Comparison of ENCODE assay signal across 8 cellular contexts in the genomic region with DNA sequence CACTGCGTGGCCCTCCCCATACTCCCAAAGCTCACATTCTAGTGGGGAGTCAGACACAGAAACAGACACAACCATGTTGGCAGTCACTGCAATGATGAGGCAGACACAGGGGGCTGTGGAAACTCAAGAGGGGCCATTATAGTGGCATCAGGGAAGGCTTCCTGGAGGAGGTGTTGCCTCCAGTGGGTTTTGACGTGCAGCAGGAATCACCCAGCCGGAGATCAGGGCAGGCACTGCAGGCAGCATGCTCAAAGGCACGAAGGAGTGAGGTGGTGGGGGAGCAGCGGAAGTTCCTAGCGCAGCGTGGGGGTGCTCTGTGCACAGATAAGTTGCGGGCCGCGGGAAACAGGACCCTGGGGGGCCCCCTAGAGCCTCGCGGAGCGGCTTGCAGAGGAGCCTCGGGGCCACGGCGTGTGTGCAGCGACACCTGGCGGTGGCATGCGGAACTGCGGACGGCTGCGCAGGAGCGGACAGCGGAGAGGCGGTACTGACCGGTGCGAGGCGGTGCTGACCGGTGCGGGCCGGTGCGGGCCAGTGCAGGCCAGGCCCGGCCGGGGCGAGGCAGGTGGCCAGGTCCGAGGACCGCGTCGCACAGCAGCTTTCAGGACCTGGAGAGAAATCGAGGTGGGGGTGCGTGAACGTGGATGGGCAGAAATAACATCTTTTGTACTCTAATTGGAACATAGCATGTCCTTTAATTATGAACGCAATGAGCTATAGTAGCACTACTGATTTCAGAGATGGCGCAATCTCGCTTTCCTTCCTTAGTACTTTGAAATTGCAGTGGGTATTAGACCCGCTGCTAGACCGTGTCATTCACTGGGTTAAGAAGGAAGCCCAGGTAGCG.
DNase-seq lines count a peak whose midpoint lies in the region; ATAC-seq and TF ChIP-seq lines count a peak whose summit lies in the region.

No MANE protein-coding gene starts in this region.

- no peak overlapping the region for H2BK120ac ChIP-seq in trophoblast cell (ENCODE audit: insufficient read depth, low read length, poor library complexity)

- H3K4ac ChIP-seq in trophoblast cell (ENCODE audit: low read depth, low read length), result no peak overlapping the region

- H4K91ac ChIP-seq in trophoblast cell (ENCODE audit: low read depth, low read length), result no peak overlapping the region

- no peak overlapping the region for H4K12ac ChIP-seq in trophoblast cell (ENCODE audit: low read depth, low read length)

- H3K36me3 Mint-ChIP-seq in activated naive CD4-positive, alpha-beta T cell treated with anti-CD3 and anti-CD28 coated beads for 36 hours (ENCODE audit: low read depth), result no peaks in the 10 kb centered on the region
- no peaks in the 10 kb centered on the region for H3K36me3 Mint-ChIP-seq in type B pancreatic cell

- H2BK5ac ChIP-seq in trophoblast cell (ENCODE audit: low read depth, low read length, poor library complexity), result no peak overlapping the region

- H3K79me2 ChIP-seq in trophoblast cell (ENCODE audit: control insufficient read depth, insufficient read depth, low read length, poor library complexity), result no peaks in the 10 kb centered on the region

- DNase-seq in NCI-H748 (lab: John Stamatoyannopoulos, UW; ENCODE audit: unreplicated experiment) (peak; percentile 64), NCI-H748 treated with DMSO at 0.1 percent for 48 hours (lab: John Stamatoyannopoulos, UW) (no peak), glomerular visceral epithelial cell (ENCODE audit: extremely low spot score) (peak; percentile 33), trophoblast cell (peak; percentile 65 to 88), type B pancreatic cell (ENCODE audit: extremely low spot score, unreplicated experiment) (peak; percentile 94)
- peak; percentile 84 for DNase-seq in activated naive CD4-positive, alpha-beta T cell treated with anti-CD3 and anti-CD28 coated beads for 36 hours

- peaks cover 3 to 8% of the 10 kb centered on the region in 2 experiments for H3K4me1 ChIP-seq in trophoblast cell (ENCODE audit: control insufficient read depth in 1 of 2, insufficient read depth in 2 of 2, low read length in 2 of 2)

- H4K8ac ChIP-seq in trophoblast cell (ENCODE audit: low read depth, low read length), result no peak overlapping the region

- no peak overlapping the region for H3K27ac ChIP-seq in trophoblast cell (ENCODE audit: low read depth, low read length)

- H3K18ac ChIP-seq in trophoblast cell (ENCODE audit: low read length), result no peak overlapping the region

- no peaks in the 10 kb centered on the region for H3K79me1 ChIP-seq in trophoblast cell (ENCODE audit: low read length)

- peak overlapping the region; percentile 31 for H3K4me2 ChIP-seq in trophoblast cell (ENCODE audit: low read length)

- TF ChIP-seq CTCF in type B pancreatic cell (conservative IDR thresholded peaks at IDR 0.05), result peak; percentile 100

- H3K4me3 ChIP-seq in trophoblast cell (ENCODE audit: low read depth, low read length), result no peak overlapping the region

- H3K9me3 Mint-ChIP-seq in activated naive CD4-positive, alpha-beta T cell treated with anti-CD3 and anti-CD28 coated beads for 36 hours, result no peaks in the 10 kb centered on the region
- H3K9me3 Mint-ChIP-seq in type B pancreatic cell, result no peaks in the 10 kb centered on the region

- H3K23ac ChIP-seq in trophoblast cell (ENCODE audit: low read length), result no peak overlapping the region

- no peak overlapping the region for H2BK12ac ChIP-seq in trophoblast cell (ENCODE audit: low read length)

- no peak overlapping the region for H3K9ac ChIP-seq in trophoblast cell (ENCODE audit: low read length)

- no peak overlapping the region for H2AK5ac ChIP-seq in trophoblast cell (ENCODE audit: low read length)

- WGBS in trophoblast cell (ENCODE audit: extremely low coverage, insufficient coverage, insufficient read length), result no CpG with 5 or more reads among the region's 48 CpGs

- H3K27me3 Mint-ChIP-seq in activated naive CD4-positive, alpha-beta T cell treated with anti-CD3 and anti-CD28 coated beads for 36 hours (ENCODE audit: low read depth), result peaks cover 14% of the 10 kb centered on the region
- H3K27me3 Mint-ChIP-seq in type B pancreatic cell, result peaks cover 18% of the 10 kb centered on the region

- H3K4me1 Mint-ChIP-seq in activated naive CD4-positive, alpha-beta T cell treated with anti-CD3 and anti-CD28 coated beads for 36 hours (ENCODE audit: low read depth), result peaks cover 26% of the 10 kb centered on the region
- H3K4me1 Mint-ChIP-seq in type B pancreatic cell (ENCODE audit: unreplicated experiment), result peaks cover 38% of the 10 kb centered on the region

- H3K36me3 ChIP-seq in trophoblast cell (ENCODE audit: control insufficient read depth in 1 of 2, insufficient read depth in 2 of 2, low read length in 2 of 2), result no peaks in the 10 kb centered on the region

- CTCF ChIA-PET in activated naive CD4-positive, alpha-beta T cell treated with anti-CD3 and anti-CD28 coated beads for 36 hours (lab: Charles Lee), result interaction anchor here (0.6 to 15.5 kb wide), 19 partner anchors 7 to 568 kb away, joined by 3 to 459 read pairs (median 3); a partner anchor contains a TSS

- peaks cover 6% of the 10 kb centered on the region for H3K27me3 ChIP-seq in trophoblast cell (ENCODE audit: insufficient read depth, low read length)

- peak; percentile 72 for ATAC-seq in HG03460 (IDR thresholded peaks at IDR 0.05; ENCODE audit: unreplicated experiment)
- ATAC-seq in SK-N-SH treated with all-trans-retinoic acid at 6 μM for 48 hours, result peak; percentile 84

- intact Hi-C loops in activated naive CD4-positive, alpha-beta T cell treated with anti-CD3 and anti-CD28 coated beads for 36 hours (cut with micrococcal nuclease), result loop anchor here (5.0 to 10.0 kb wide), 2 partner anchors 168 to 474 kb away; a partner anchor contains a TSS

- H2AFZ ChIP-seq in trophoblast cell (ENCODE audit: insufficient read depth, low read length, poor library complexity), result no peak overlapping the region

- no peak overlapping the region for H3K27ac Mint-ChIP-seq in activated naive CD4-positive, alpha-beta T cell treated with anti-CD3 and anti-CD28 coated beads for 36 hours
- H3K27ac Mint-ChIP-seq in type B pancreatic cell, result peak overlapping the region; percentile 78

- peaks cover 5% of the 10 kb centered on the region for H3K9me3 ChIP-seq in trophoblast cell (ENCODE audit: insufficient read depth, low read depth, low read length)

- H3K4me3 Mint-ChIP-seq in activated naive CD4-positive, alpha-beta T cell treated with anti-CD3 and anti-CD28 coated beads for 36 hours, result no peak overlapping the region
- peak overlapping the region; percentile 54 for H3K4me3 Mint-ChIP-seq in type B pancreatic cell

- no peak overlapping the region for H3K14ac ChIP-seq in trophoblast cell (ENCODE audit: low read length)

TF ChIP-seq in SK-N-SH treated with all-trans-retinoic acid at 6 μM for 48 hours, 23 proteins besides CTCF, POLR2A, EP300 and RAD21 (continues in another document):
- TF ChIP-seq RARB (CRISPR knock-in tag; IDR thresholded peaks at IDR 0.05), result no peak
- no peak for TF ChIP-seq ZNF70 (CRISPR knock-in tag; IDR thresholded peaks at IDR 0.05)
- TF ChIP-seq ZFP30 (CRISPR knock-in tag; IDR thresholded peaks at IDR 0.05), result no peak
- no peak for TF ChIP-seq ZNF8 (CRISPR knock-in tag; IDR thresholded peaks at IDR 0.05)
- TF ChIP-seq GLIS3 (CRISPR knock-in tag; IDR thresholded peaks at IDR 0.05), result no peak
- TF ChIP-seq TOX (CRISPR knock-in tag; IDR thresholded peaks at IDR 0.05; ENCODE audit: borderline replicate concordance), result no peak
- TF ChIP-seq PPARA (CRISPR knock-in tag; IDR thresholded peaks at IDR 0.05; ENCODE audit: borderline replicate concordance), result no peak
- TF ChIP-seq, protein P1, sequence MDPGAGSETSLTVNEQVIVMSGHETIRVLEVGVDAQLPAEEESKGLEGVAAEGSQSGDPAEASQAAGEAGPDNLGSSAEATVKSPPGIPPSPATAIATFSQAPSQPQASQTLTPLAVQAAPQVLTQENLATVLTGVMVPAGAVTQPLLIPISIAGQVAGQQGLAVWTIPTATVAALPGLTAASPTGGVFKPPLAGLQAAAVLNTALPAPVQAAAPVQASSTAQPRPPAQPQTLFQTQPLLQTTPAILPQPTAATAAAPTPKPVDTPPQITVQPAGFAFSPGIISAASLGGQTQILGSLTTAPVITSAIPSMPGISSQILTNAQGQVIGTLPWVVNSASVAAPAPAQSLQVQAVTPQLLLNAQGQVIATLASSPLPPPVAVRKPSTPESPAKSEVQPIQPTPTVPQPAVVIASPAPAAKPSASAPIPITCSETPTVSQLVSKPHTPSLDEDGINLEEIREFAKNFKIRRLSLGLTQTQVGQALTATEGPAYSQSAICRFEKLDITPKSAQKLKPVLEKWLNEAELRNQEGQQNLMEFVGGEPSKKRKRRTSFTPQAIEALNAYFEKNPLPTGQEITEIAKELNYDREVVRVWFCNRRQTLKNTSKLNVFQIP (CRISPR knock-in tag; IDR thresholded peaks at IDR 0.05; ENCODE audit: borderline replicate concordance, low read depth), result 0 out of 2 replicates have a peak, but pooled peaks have one; percentile 70
- TF ChIP-seq ZNF565 (CRISPR knock-in tag; conservative IDR thresholded peaks at IDR 0.05; ENCODE audit: low read depth), result no peak
- no peak for TF ChIP-seq ESRRG (CRISPR knock-in tag; IDR thresholded peaks at IDR 0.05)
- TF ChIP-seq ZC3H10 (CRISPR knock-in tag; IDR thresholded peaks at IDR 0.05), result no peak
- TF ChIP-seq, protein P2, sequence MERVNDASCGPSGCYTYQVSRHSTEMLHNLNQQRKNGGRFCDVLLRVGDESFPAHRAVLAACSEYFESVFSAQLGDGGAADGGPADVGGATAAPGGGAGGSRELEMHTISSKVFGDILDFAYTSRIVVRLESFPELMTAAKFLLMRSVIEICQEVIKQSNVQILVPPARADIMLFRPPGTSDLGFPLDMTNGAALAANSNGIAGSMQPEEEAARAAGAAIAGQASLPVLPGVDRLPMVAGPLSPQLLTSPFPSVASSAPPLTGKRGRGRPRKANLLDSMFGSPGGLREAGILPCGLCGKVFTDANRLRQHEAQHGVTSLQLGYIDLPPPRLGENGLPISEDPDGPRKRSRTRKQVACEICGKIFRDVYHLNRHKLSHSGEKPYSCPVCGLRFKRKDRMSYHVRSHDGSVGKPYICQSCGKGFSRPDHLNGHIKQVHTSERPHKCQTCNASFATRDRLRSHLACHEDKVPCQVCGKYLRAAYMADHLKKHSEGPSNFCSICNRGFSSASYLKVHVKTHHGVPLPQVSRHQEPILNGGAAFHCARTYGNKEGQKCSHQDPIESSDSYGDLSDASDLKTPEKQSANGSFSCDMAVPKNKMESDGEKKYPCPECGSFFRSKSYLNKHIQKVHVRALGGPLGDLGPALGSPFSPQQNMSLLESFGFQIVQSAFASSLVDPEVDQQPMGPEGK (CRISPR knock-in tag; IDR thresholded peaks at IDR 0.05; ENCODE audit: borderline replicate concordance), result 0 out of 2 replicates have a peak, but pooled peaks have one; percentile 27
- no peak for TF ChIP-seq BACH2 (CRISPR knock-in tag; IDR thresholded peaks at IDR 0.05; ENCODE audit: borderline replicate concordance)
- TF ChIP-seq ISL1 (CRISPR knock-in tag; IDR thresholded peaks at IDR 0.05), result no peak
- TF ChIP-seq ZFP3 (CRISPR knock-in tag; IDR thresholded peaks at IDR 0.05), result peak; percentile 100
- no peak for TF ChIP-seq SNAI2 (CRISPR knock-in tag; IDR thresholded peaks at IDR 0.05)
- no peak for TF ChIP-seq OSR1 (CRISPR knock-in tag; IDR thresholded peaks at IDR 0.05)
- TF ChIP-seq CSDC2 (CRISPR knock-in tag; IDR thresholded peaks at IDR 0.05), result no peak
